ENCODE assay signal across 17 cellular contexts in genomic region chr1:221693087-221693486, GRCh38. TPM values are rescaled to one million over a fixed set of nuclear protein-coding genes. Genes with fewer than 3 reads are reported as not detected.
DNase-seq lines count a peak whose midpoint lies in the region; ATAC-seq and TF ChIP-seq lines count a peak whose summit lies in the region.
"Had no signal": no experiment of that assay in that cellular context is flagged by ENCODE, and none has a peak within 500 bp of the region (broad histone marks: within the 10 kb centered on the region; RNA-seq: fewer than 3 reads in every experiment).

No MANE protein-coding gene starts in this region.

- no peak overlapping the region for H3K4me3 Mint-ChIP-seq in activated naive CD4-positive, alpha-beta T cell treated with anti-CD3 and anti-CD28 coated beads for 36 hours
- H3K4me3 Mint-ChIP-seq: activated T-helper 17 cell treated with anti-CD3 and anti-CD28 coated beads, Interleukin-2, amount 50 U/mL, for 72 hours; stimulated activated naive B cell treated with anti-CD40 and anti-IgM and Interleukin-4, amounts not matched to agents 10 μg/mL and 1 μg/mL and 100 μg/mL, for 72 hours had no signal

- CTCF ChIA-PET in activated naive CD4-positive, alpha-beta T cell treated with anti-CD3 and anti-CD28 coated beads for 36 hours (lab: Charles Lee), result interaction anchor here (1.3 kb wide), 1 partner anchor 15 kb away, joined by 3 read pairs; no protein-coding TSS in a partner anchor

- H3K36me3 Mint-ChIP-seq in activated naive CD4-positive, alpha-beta T cell treated with anti-CD3 and anti-CD28 coated beads for 36 hours (ENCODE audit: low read depth), result no peaks in the 10 kb centered on the region

- no peak for TF ChIP-seq POLR2A in heart left ventricle (IDR thresholded peaks at IDR 0.05)

- peaks cover 4% of the 10 kb centered on the region for H3K4me1 ChIP-seq in foreskin keratinocyte
- peaks cover 0 to 14% (median under 1%) of the 10 kb centered on the region in 12 donors for H3K4me1 ChIP-seq in heart left ventricle
- H3K4me1 ChIP-seq: SJSA1, upper lobe of left lung had no signal

- peaks cover 0 to 15% (median 5%) of the 10 kb centered on the region in 12 donors for H3K9me3 ChIP-seq in heart left ventricle

- ATAC-seq in foreskin keratinocyte (no peak), left ventricle myocardium superior (no peak), heart left ventricle (no peak)
- ATAC-seq: stimulated activated naive B cell treated with anti-CD40 and anti-IgM and Interleukin-4, amounts not matched to agents 10 μg/mL and 1 μg/mL and 100 μg/mL, for 72 hours had no signal

- H3K27ac ChIP-seq in foreskin keratinocyte, result no peak overlapping the region
- H3K27ac ChIP-seq in heart left ventricle, result no peak overlapping the region
- H3K27ac ChIP-seq: BLaER1 treated with 17β-estradiol and CSF1 and Interleukin-3, amounts not matched to agents 10 nM and 100 nM; SJSA1; upper lobe of left lung had no signal

- H3K4me1 Mint-ChIP-seq in activated naive CD4-positive, alpha-beta T cell treated with anti-CD3 and anti-CD28 coated beads for 36 hours (ENCODE audit: low read depth), result peaks cover 2% of the 10 kb centered on the region
- H3K4me1 Mint-ChIP-seq: activated T-helper 17 cell treated with anti-CD3 and anti-CD28 coated beads, Interleukin-2, amount 50 U/mL, for 72 hours had no signal

- intact Hi-C loops in activated naive CD4-positive, alpha-beta T cell treated with anti-CD3 and anti-CD28 coated beads for 36 hours (cut with micrococcal nuclease), result no loop called here
- intact Hi-C loops in left ventricle myocardium superior (cut with micrococcal nuclease), result no loop called here
- intact Hi-C loops in heart left ventricle (cut with DNase I), result loop anchor here in 1 of 10 donors (5.0 kb wide), 1 partner anchor 109 kb away; no protein-coding TSS in a partner anchor

- 81 to 91% (median 85%) methylated on average over 2 of the region's 2 CpGs for WGBS in heart left ventricle, 4 donors

- H3K27me3 ChIP-seq in foreskin keratinocyte, result no peaks in the 10 kb centered on the region
- H3K27me3 ChIP-seq in heart left ventricle, result no peaks in the 10 kb centered on the region
- H3K27me3 ChIP-seq: BLaER1 treated with 17β-estradiol and CSF1 and Interleukin-3, amounts not matched to agents 10 nM and 100 nM; SJSA1; upper lobe of left lung had no signal

- H3K27me3 Mint-ChIP-seq in activated naive CD4-positive, alpha-beta T cell treated with anti-CD3 and anti-CD28 coated beads for 36 hours (ENCODE audit: low read depth), result no peaks in the 10 kb centered on the region
- H3K27me3 Mint-ChIP-seq: activated T-helper 17 cell treated with anti-CD3 and anti-CD28 coated beads, Interleukin-2, amount 50 U/mL, for 72 hours; stimulated activated naive B cell treated with anti-CD40 and anti-IgM and Interleukin-4, amounts not matched to agents 10 μg/mL and 1 μg/mL and 100 μg/mL, for 72 hours had no signal

- DNase-seq in AML-193 (lab: John Stamatoyannopoulos, UW) (peak; percentile 2 to 9), GM12865 (ENCODE audit: low read depth) (no peak), NCI-H69 (lab: John Stamatoyannopoulos, UW) (peak; percentile 16), foreskin keratinocyte (no peak), A172 (ENCODE audit: low spot score) (no peak), left ventricle myocardium superior (no peak), heart left ventricle (no peak)
- DNase-seq in activated naive CD4-positive, alpha-beta T cell treated with anti-CD3 and anti-CD28 coated beads for 36 hours, result no peak
- DNase-seq: activated CD4-positive, alpha-beta T cell treated with anti-CD3 and anti-CD28 coated beads, Interleukin-2, amount 50 U/mL, for 48 hours; kidney; NCI-H1092 treated with DMSO at 0.1 percent for 48 hours; NCI-H2171; stimulated activated naive B cell treated with anti-CD40 and anti-IgM and Interleukin-4, amounts not matched to agents 10 μg/mL and 1 μg/mL and 100 μg/mL, for 72 hours; upper lobe of left lung had no signal

- H3K27ac Mint-ChIP-seq in activated naive CD4-positive, alpha-beta T cell treated with anti-CD3 and anti-CD28 coated beads for 36 hours, result no peak overlapping the region
- H3K27ac Mint-ChIP-seq: activated T-helper 17 cell treated with anti-CD3 and anti-CD28 coated beads, Interleukin-2, amount 50 U/mL, for 72 hours; stimulated activated naive B cell treated with anti-CD40 and anti-IgM and Interleukin-4, amounts not matched to agents 10 μg/mL and 1 μg/mL and 100 μg/mL, for 72 hours had no signal

- no peaks in the 10 kb centered on the region for H3K9me3 Mint-ChIP-seq in activated naive CD4-positive, alpha-beta T cell treated with anti-CD3 and anti-CD28 coated beads for 36 hours

- H3K36me3 ChIP-seq in heart left ventricle, result no peaks in the 10 kb centered on the region
- H3K36me3 ChIP-seq: upper lobe of left lung had no signal

- TF ChIP-seq CTCF in GM12865 (IDR thresholded peaks at IDR 0.05; ENCODE audit: insufficient read depth, low read depth, low read length, missing control alignments) (peak; percentile 6), foreskin keratinocyte (conservative IDR thresholded peaks at IDR 0.05) (peak; percentile 27), heart left ventricle (IDR thresholded peaks at IDR 0.05) (peak in 2 of 12 donors; percentile 12 to 16)

- H3K4me3 ChIP-seq in GM12865 (ENCODE audit: low read depth, low read length) (no peak overlapping the region), heart left ventricle (no peak overlapping the region)
- H3K4me3 ChIP-seq: BLaER1 treated with 17β-estradiol and CSF1 and Interleukin-3, amounts not matched to agents 10 nM and 100 nM; SJSA1; upper lobe of left lung had no signal

RNA-seq across cellular contexts. Expression of gene DUSP10, which starts 48.8 kb away (rescaled TPM):
- 12.8 and 18.3 TPM in 2 replicates for total RNA-seq in foreskin keratinocyte
- polyA plus RNA-seq in foreskin keratinocyte, result 7.1 and 7.3 TPM in 2 replicates
- total RNA-seq in A172 (2014; rRNA removed; shearing (Covaris generic)), result 29.0 and 43.7 TPM in 2 replicates
- 1 to 10 TPM; 9.1 TPM for total RNA-seq in activated naive CD4-positive, alpha-beta T cell treated with anti-CD3 and anti-CD28 coated beads for 36 hours
- total RNA-seq in left ventricle myocardium superior, result 3.5 TPM
- total RNA-seq in heart left ventricle, result 1 to 10 TPM; 2.8 to 7.1 (median 4.4) TPM
- polyA plus RNA-seq in heart left ventricle, result 1 to 10 TPM; 2.2 to 2.7 TPM

Comparison
In these comparisons a context has a peak if more than half of its experiments do, and no peak if none do; other contexts are left out.
1. DNase-seq: peak in AML-193 (2 of 2) and NCI-H69 (single experiment); none in GM12865 (single experiment), foreskin keratinocyte (0 of 2), A172 (single experiment), activated naive CD4-positive, alpha-beta T cell treated with anti-CD3 and anti-CD28 coated beads for 36 hours (single experiment), left ventricle myocardium superior (single experiment) and heart left ventricle (0 of 5).